7 cellular contexts compared by ENCODE assay signal in genomic region chr10:130108146-130108545, GRCh38. TPM values are rescaled to one million over a fixed set of nuclear protein-coding genes. Genes with fewer than 3 reads are reported as not detected.
DNase-seq lines count a peak whose midpoint lies in the region; ATAC-seq and TF ChIP-seq lines count a peak whose summit lies in the region.
"Not testable (repeated sequence)": the region's sequence is repeated elsewhere in the genome, so short reads cannot be mapped to it uniquely, and the experiment has no call there.

No MANE protein-coding gene starts in this region.

- intact Hi-C loops in activated CD4-positive, alpha-beta T cell treated with anti-CD3 and anti-CD28 coated beads, Interleukin-2, amount 10 ng/mL, durations not matched to agents 24 days and 14 days (cut with micrococcal nuclease): loop anchor here (5.0 kb wide), 1 partner anchor 131 kb away; no protein-coding TSS in a partner anchor

- DNase-seq in GM12865 (ENCODE audit: low read depth): peak; percentile 20
- DNase-seq in T-cell; activated T-cell treated with anti-CD3 and anti-CD28 coated beads, Interleukin-2, amount 50 U/mL, for 24 hours; memory B cell (ENCODE audit: low spot score in 2 of 2); stimulated activated naive B cell treated with anti-CD40 and anti-IgM and Interleukin-4, amounts not matched to agents 10 μg/mL and 1 μg/mL and 100 μg/mL, for 72 hours: not testable (repeated sequence)
- DNase-seq in activated CD4-positive, alpha-beta T cell treated with anti-CD3 and anti-CD28 coated beads, Interleukin-2, amount 10 ng/mL, durations not matched to agents 24 days and 14 days: peak; percentile 61
- peak; percentile 21 for DNase-seq in activated naive CD4-positive, alpha-beta T cell treated with Interleukin-2 at 50 U/mL for 16 hours

- POLR2A ChIA-PET in T-cell (lab: Charles Lee): not testable (repeated sequence)

- TF ChIP-seq CTCF in GM12865 (IDR thresholded peaks at IDR 0.05; ENCODE audit: insufficient read depth, low read depth, low read length, missing control alignments): not testable (repeated sequence)

- not testable (repeated sequence) for H3K9me3 Mint-ChIP-seq in T-cell; activated CD4-positive, alpha-beta T cell treated with anti-CD3 and anti-CD28 coated beads, Interleukin-2, amount 10 ng/mL, durations not matched to agents 24 days and 14 days; activated T-cell treated with anti-CD3 and anti-CD28 coated beads, Interleukin-2, amount 50 U/mL, for 24 hours; memory B cell; stimulated activated naive B cell treated with anti-CD40 and anti-IgM and Interleukin-4, amounts not matched to agents 10 μg/mL and 1 μg/mL and 100 μg/mL, for 72 hours

- ATAC-seq in T-cell (replicated peaks in 1 of 4); memory B cell (ENCODE audit: low read depth); stimulated activated naive B cell treated with anti-CD40 and anti-IgM and Interleukin-4, amounts not matched to agents 10 μg/mL and 1 μg/mL and 100 μg/mL, for 72 hours (replicated peaks): not testable (repeated sequence)

- not testable (repeated sequence) for H3K36me3 Mint-ChIP-seq in T-cell, memory B cell
- H3K36me3 Mint-ChIP-seq in activated CD4-positive, alpha-beta T cell treated with anti-CD3 and anti-CD28 coated beads, Interleukin-2, amount 10 ng/mL, durations not matched to agents 24 days and 14 days (ENCODE audit: low read depth): peaks cover 15% of the 10 kb centered on the region
- H3K36me3 Mint-ChIP-seq in activated T-cell treated with anti-CD3 and anti-CD28 coated beads, Interleukin-2, amount 50 U/mL, for 24 hours (ENCODE audit: low read depth): peaks cover 52% of the 10 kb centered on the region
- peaks cover 10 to 29% of the 10 kb centered on the region in 2 donors for H3K36me3 Mint-ChIP-seq in stimulated activated naive B cell treated with anti-CD40 and anti-IgM and Interleukin-4, amounts not matched to agents 10 μg/mL and 1 μg/mL and 100 μg/mL, for 72 hours

- H3K27ac Mint-ChIP-seq in T-cell (peak overlapping the region in 1 of 2 donors; percentile 39), memory B cell (peak overlapping the region; percentile 67)
- peak overlapping the region; percentile 88 for H3K27ac Mint-ChIP-seq in activated CD4-positive, alpha-beta T cell treated with anti-CD3 and anti-CD28 coated beads, Interleukin-2, amount 10 ng/mL, durations not matched to agents 24 days and 14 days
- peak overlapping the region; percentile 79 for H3K27ac Mint-ChIP-seq in activated T-cell treated with anti-CD3 and anti-CD28 coated beads, Interleukin-2, amount 50 U/mL, for 24 hours
- H3K27ac Mint-ChIP-seq in stimulated activated naive B cell treated with anti-CD40 and anti-IgM and Interleukin-4, amounts not matched to agents 10 μg/mL and 1 μg/mL and 100 μg/mL, for 72 hours: peak overlapping the region; percentile 69

- H3K4me3 ChIP-seq in GM12865 (ENCODE audit: low read depth, low read length): not testable (repeated sequence)

- peaks cover 54% of the 10 kb centered on the region in 3 donors for H3K4me1 Mint-ChIP-seq in T-cell
- peaks cover 42% of the 10 kb centered on the region for H3K4me1 Mint-ChIP-seq in activated CD4-positive, alpha-beta T cell treated with anti-CD3 and anti-CD28 coated beads, Interleukin-2, amount 10 ng/mL, durations not matched to agents 24 days and 14 days
- H3K4me1 Mint-ChIP-seq in activated T-cell treated with anti-CD3 and anti-CD28 coated beads, Interleukin-2, amount 50 U/mL, for 24 hours (ENCODE audit: low read depth): peaks cover 56% of the 10 kb centered on the region
- H3K4me1 Mint-ChIP-seq in memory B cell: peaks cover 24% of the 10 kb centered on the region
- peaks cover 27 to 51% of the 10 kb centered on the region in 2 donors for H3K4me1 Mint-ChIP-seq in stimulated activated naive B cell treated with anti-CD40 and anti-IgM and Interleukin-4, amounts not matched to agents 10 μg/mL and 1 μg/mL and 100 μg/mL, for 72 hours

- H3K27me3 Mint-ChIP-seq in T-cell; activated CD4-positive, alpha-beta T cell treated with anti-CD3 and anti-CD28 coated beads, Interleukin-2, amount 10 ng/mL, durations not matched to agents 24 days and 14 days; activated T-cell treated with anti-CD3 and anti-CD28 coated beads, Interleukin-2, amount 50 U/mL, for 24 hours; memory B cell; stimulated activated naive B cell treated with anti-CD40 and anti-IgM and Interleukin-4, amounts not matched to agents 10 μg/mL and 1 μg/mL and 100 μg/mL, for 72 hours: not testable (repeated sequence)

- CTCF ChIA-PET in T-cell (lab: Charles Lee): not testable (repeated sequence)

- peak overlapping the region in 2 of 3 donors; percentile 31 to 40 for H3K4me3 Mint-ChIP-seq in T-cell
- H3K4me3 Mint-ChIP-seq in activated CD4-positive, alpha-beta T cell treated with anti-CD3 and anti-CD28 coated beads, Interleukin-2, amount 10 ng/mL, durations not matched to agents 24 days and 14 days: peak overlapping the region; percentile 67
- H3K4me3 Mint-ChIP-seq in activated T-cell treated with anti-CD3 and anti-CD28 coated beads, Interleukin-2, amount 50 U/mL, for 24 hours: peak overlapping the region; percentile 32
- H3K4me3 Mint-ChIP-seq in memory B cell: not testable (repeated sequence)
- H3K4me3 Mint-ChIP-seq in stimulated activated naive B cell treated with anti-CD40 and anti-IgM and Interleukin-4, amounts not matched to agents 10 μg/mL and 1 μg/mL and 100 μg/mL, for 72 hours: peak overlapping the region; percentile 26 to 59

RNA-seq across cellular contexts. Expression of gene C10orf143, which starts 2.5 kb away (rescaled TPM):
- total RNA-seq in T-cell: 10 to 100 TPM in 4 of 5 donors, 1 to 10 TPM in 1; 7.6 to 14.6 (median 12.3) TPM
- total RNA-seq in activated CD4-positive, alpha-beta T cell treated with anti-CD3 and anti-CD28 coated beads, Interleukin-2, amount 10 ng/mL, durations not matched to agents 24 days and 14 days: 2.5 and 3.0 TPM in 2 replicates

RNA-seq across cellular contexts. Expression of gene GLRX3, which starts 28.0 kb away (rescaled TPM):
- 10 to 100 TPM; 32.4 to 40.7 (median 35.4) TPM for total RNA-seq in T-cell
- 136 and 149 TPM in 2 replicates for total RNA-seq in activated CD4-positive, alpha-beta T cell treated with anti-CD3 and anti-CD28 coated beads, Interleukin-2, amount 10 ng/mL, durations not matched to agents 24 days and 14 days
